8 cellular contexts compared by ENCODE assay signal in the genomic region with DNA sequence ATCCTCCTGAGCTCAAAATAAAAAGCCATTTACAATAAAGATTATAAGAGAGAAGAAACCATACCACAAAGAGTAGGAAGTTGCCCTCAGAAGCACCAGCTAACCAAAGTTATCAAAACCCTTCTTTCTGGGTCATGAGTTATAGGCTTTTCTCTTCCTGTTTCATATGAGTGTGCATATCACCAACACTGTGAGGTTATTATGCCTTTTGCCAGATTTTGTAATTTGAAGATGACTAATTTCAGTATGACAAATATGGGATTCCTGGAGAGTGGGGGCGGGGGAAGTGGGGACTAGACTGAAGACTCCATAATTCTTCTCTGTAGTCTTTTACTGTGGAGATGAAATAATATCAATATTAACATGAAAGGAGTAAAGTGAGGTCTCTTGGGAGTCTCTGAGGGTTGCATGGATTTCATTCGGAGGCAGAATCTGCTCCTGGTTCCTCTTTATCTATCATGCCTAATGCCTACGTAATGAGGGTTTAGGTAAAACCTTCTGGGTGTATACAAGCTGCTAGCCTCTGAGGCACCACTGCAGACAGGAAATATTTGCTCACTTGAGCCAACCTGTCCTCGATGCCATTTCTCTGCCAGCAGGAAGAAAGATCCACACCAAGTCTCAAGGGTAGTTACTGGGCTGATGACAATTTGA. TPM values are rescaled to one million over a fixed set of nuclear protein-coding genes. Genes with fewer than 3 reads are reported as not detected.
DNase-seq lines count a peak whose midpoint lies in the region; ATAC-seq and TF ChIP-seq lines count a peak whose summit lies in the region.

No MANE protein-coding gene starts in this region.

- H3K27me3 Mint-ChIP-seq in T-helper 2 cell treated with Interferon-gamma antibody and Interleukin-4, amounts not matched to agents 5 μg/mL and 100 μg/mL, for 36 hours (ENCODE audit: low read depth), result no peaks in the 10 kb centered on the region
- H3K27me3 Mint-ChIP-seq in brain (peaks cover 9% of the 10 kb centered on the region), mesothelial cell of epicardium (ENCODE audit: low read depth) (no peaks in the 10 kb centered on the region)
- H3K27me3 Mint-ChIP-seq in stimulated activated naive CD8-positive, alpha-beta T cell treated with anti-CD3 and anti-CD28 coated beads, Interleukin-15, Interleukin-2, amounts not matched to agents 100 ng/mL and 50 ng/mL, for 24 hours, result no peaks in the 10 kb centered on the region

- H3K9me3 Mint-ChIP-seq in T-helper 2 cell treated with Interferon-gamma antibody and Interleukin-4, amounts not matched to agents 5 μg/mL and 100 μg/mL, for 36 hours, result no peaks in the 10 kb centered on the region
- H3K9me3 Mint-ChIP-seq in brain, result peaks cover 0 to under 1% (median 0%) of the 10 kb centered on the region in 5 experiments
- no peaks in the 10 kb centered on the region for H3K9me3 Mint-ChIP-seq in mesothelial cell of epicardium
- no peaks in the 10 kb centered on the region for H3K9me3 Mint-ChIP-seq in stimulated activated naive CD8-positive, alpha-beta T cell treated with anti-CD3 and anti-CD28 coated beads, Interleukin-15, Interleukin-2, amounts not matched to agents 100 ng/mL and 50 ng/mL, for 24 hours

- DNase-seq in DMS153 treated with DMSO at 0.1 percent for 48 hours (lab: John Stamatoyannopoulos, UW; ENCODE audit: unreplicated experiment), result peak; percentile 4
- no peak for DNase-seq in DMS153 (lab: John Stamatoyannopoulos, UW)
- DNase-seq in T-helper 2 cell treated with Interferon-gamma antibody and Interleukin-4, amounts not matched to agents 5 μg/mL and 100 μg/mL, for 36 hours (ENCODE audit: low spot score), result peak; percentile 68
- DNase-seq in mesothelial cell of epicardium (ENCODE audit: low spot score in 2 of 2, unreplicated experiment in 2 of 2), result no peak
- no peak for DNase-seq in NCI-H146 (lab: John Stamatoyannopoulos, UW)

- TF ChIP-seq CTCF in brain (conservative IDR thresholded peaks at IDR 0.05), result no peak
- TF ChIP-seq CTCF in mesothelial cell of epicardium (IDR thresholded peaks at IDR 0.05; ENCODE audit: unreplicated experiment), result no peak

- ATAC-seq in HG03571 (IDR thresholded peaks at IDR 0.05; ENCODE audit: unreplicated experiment), result peak; percentile 29

- H3K27ac Mint-ChIP-seq in T-helper 2 cell treated with Interferon-gamma antibody and Interleukin-4, amounts not matched to agents 5 μg/mL and 100 μg/mL, for 36 hours, result peak overlapping the region; percentile 100
- H3K27ac Mint-ChIP-seq in brain, result peak overlapping the region in 3 of 5 experiments; percentile 13 to 87 (median 31)
- peak overlapping the region; percentile 44 for H3K27ac Mint-ChIP-seq in mesothelial cell of epicardium
- peak overlapping the region; percentile 100 for H3K27ac Mint-ChIP-seq in stimulated activated naive CD8-positive, alpha-beta T cell treated with anti-CD3 and anti-CD28 coated beads, Interleukin-15, Interleukin-2, amounts not matched to agents 100 ng/mL and 50 ng/mL, for 24 hours

- H3K36me3 Mint-ChIP-seq in T-helper 2 cell treated with Interferon-gamma antibody and Interleukin-4, amounts not matched to agents 5 μg/mL and 100 μg/mL, for 36 hours (ENCODE audit: low read depth), result peaks cover 43% of the 10 kb centered on the region
- H3K36me3 Mint-ChIP-seq in brain, result peaks cover 17% of the 10 kb centered on the region
- peaks cover 8% of the 10 kb centered on the region for H3K36me3 Mint-ChIP-seq in mesothelial cell of epicardium
- peaks cover 53% of the 10 kb centered on the region for H3K36me3 Mint-ChIP-seq in stimulated activated naive CD8-positive, alpha-beta T cell treated with anti-CD3 and anti-CD28 coated beads, Interleukin-15, Interleukin-2, amounts not matched to agents 100 ng/mL and 50 ng/mL, for 24 hours (ENCODE audit: low read depth)

- peaks cover 40% of the 10 kb centered on the region for H3K4me1 Mint-ChIP-seq in T-helper 2 cell treated with Interferon-gamma antibody and Interleukin-4, amounts not matched to agents 5 μg/mL and 100 μg/mL, for 36 hours (ENCODE audit: low read depth)
- peaks cover 47% of the 10 kb centered on the region for H3K4me1 Mint-ChIP-seq in brain
- H3K4me1 Mint-ChIP-seq in mesothelial cell of epicardium, result peaks cover 19% of the 10 kb centered on the region
- H3K4me1 Mint-ChIP-seq in stimulated activated naive CD8-positive, alpha-beta T cell treated with anti-CD3 and anti-CD28 coated beads, Interleukin-15, Interleukin-2, amounts not matched to agents 100 ng/mL and 50 ng/mL, for 24 hours (ENCODE audit: low read depth), result peaks cover 70% of the 10 kb centered on the region

- peak overlapping the region; percentile 90 for H3K4me3 Mint-ChIP-seq in T-helper 2 cell treated with Interferon-gamma antibody and Interleukin-4, amounts not matched to agents 5 μg/mL and 100 μg/mL, for 36 hours
- H3K4me3 Mint-ChIP-seq in brain (peak overlapping the region in 2 of 5 experiments; percentile 10 to 77), mesothelial cell of epicardium (no peak overlapping the region)
- H3K4me3 Mint-ChIP-seq in stimulated activated naive CD8-positive, alpha-beta T cell treated with anti-CD3 and anti-CD28 coated beads, Interleukin-15, Interleukin-2, amounts not matched to agents 100 ng/mL and 50 ng/mL, for 24 hours, result peak overlapping the region; percentile 98

RNA-seq across cellular contexts. Expression of gene LPXN, which starts 2.1 kb away (rescaled TPM):
- polyA plus RNA-seq in brain (ENCODE audit: insufficient read depth, low read depth, low replicate concordance), result 3.7 TPM
- total RNA-seq in mesothelial cell of epicardium, result 5.1 to 6.2 TPM (median 5.8 TPM) in 3 replicates

RNA-seq across cellular contexts. Expression of gene ZFP91, which starts 5.3 kb away (rescaled TPM):
- polyA plus RNA-seq in brain (ENCODE audit: insufficient read depth, low read depth, low replicate concordance), result 50.4 TPM
- total RNA-seq in mesothelial cell of epicardium, result 39.6 to 41.0 TPM (median 39.7 TPM) in 3 replicates

RNA-seq across cellular contexts. Expression of gene CNTF, which starts 48.9 kb away (rescaled TPM):
- 1.1 TPM for polyA plus RNA-seq in brain (ENCODE audit: insufficient read depth, low read depth, low replicate concordance)
- total RNA-seq in mesothelial cell of epicardium, result 2.5 to 2.7 TPM (median 2.7 TPM) in 3 replicates

Comparison
In these comparisons a context has a peak if more than half of its experiments do, and no peak if none do; other contexts are left out.
1. DNase-seq: peak in DMS153 treated with DMSO at 0.1 percent for 48 hours (single experiment) and T-helper 2 cell treated with Interferon-gamma antibody and Interleukin-4, amounts not matched to agents 5 μg/mL and 100 μg/mL, for 36 hours (single experiment); none in DMS153 (single experiment), mesothelial cell of epicardium (0 of 2) and NCI-H146 (single experiment).
2. H3K27ac Mint-ChIP-seq: peak in every context shown above with its lines; median percentile 100 in T-helper 2 cell treated with Interferon-gamma antibody and Interleukin-4, amounts not matched to agents 5 μg/mL and 100 μg/mL, for 36 hours; 100 in stimulated activated naive CD8-positive, alpha-beta T cell treated with anti-CD3 and anti-CD28 coated beads, Interleukin-15, Interleukin-2, amounts not matched to agents 100 ng/mL and 50 ng/mL, for 24 hours; 44 in mesothelial cell of epicardium; 31 in brain.